Comparison of ENCODE assay signal across 8 cellular contexts in genomic region chr3:122101646-122102045, GRCh38. TPM values are rescaled to one million over a fixed set of nuclear protein-coding genes. Genes with fewer than 3 reads are reported as not detected.
A peak's percentile ranks its signal among the peaks of the same experiment; 100 is the strongest.
DNase-seq lines count a peak whose midpoint lies in the region; ATAC-seq, FAIRE-seq and TF ChIP-seq lines count a peak whose summit lies in the region.

No MANE protein-coding gene starts in this region.

- H4K20me1 ChIP-seq in DOHH2 (ENCODE audit: control insufficient read depth, insufficient read depth, low read depth, low read length) = no peaks in the 10 kb centered on the region

- H3K9me3 Mint-ChIP-seq in brain = no peaks in the 10 kb centered on the region

- H3K79me2 ChIP-seq in DOHH2 (ENCODE audit: control insufficient read depth, low read length) = no peaks in the 10 kb centered on the region

- no peaks in the 10 kb centered on the region for H3F3A ChIP-seq in DOHH2 (ENCODE audit: control insufficient read depth, insufficient read depth)

- H3K4me1 ChIP-seq in DOHH2 (ENCODE audit: control insufficient read depth, low read length) (peaks cover 43% of the 10 kb centered on the region), lower lobe of right lung (peaks cover 4% of the 10 kb centered on the region)

- peak; percentile 83 for TF ChIP-seq CTCF in DOHH2 (IDR thresholded peaks at IDR 0.05; ENCODE audit: low read depth, low read length, poor library complexity, severe bottlenecking)
- peak; percentile 45 to 69 for TF ChIP-seq CTCF in brain (conservative IDR thresholded peaks at IDR 0.05)
- TF ChIP-seq CTCF in lower lobe of right lung (IDR thresholded peaks at IDR 0.05) = peak; percentile 44

- no peak overlapping the region for H3K4me3 Mint-ChIP-seq in brain

- H3K4me2 ChIP-seq in DOHH2 (ENCODE audit: low read length) = no peak overlapping the region

- H3K36me3 Mint-ChIP-seq in brain = no peaks in the 10 kb centered on the region

- DNase-seq in HTR-8/SVneo (ENCODE audit: insufficient read length, low spot score) (peak; percentile 15), NOMO-1 (lab: John Stamatoyannopoulos, UW; ENCODE audit: unreplicated experiment in 2 of 2) (peak; percentile 66 to 92), lower lobe of right lung (no peak), activated gamma-delta T cell treated with Interleukin-2 at 50 U/mL for 16 hours (no peak)
- DNase-seq in stimulated activated naive CD4-positive, alpha-beta T cell treated with Interleukin-2 at 50 U/mL for 16 hours (lab: John Stamatoyannopoulos, UW) = no peak

- intact Hi-C loops in lower lobe of right lung (cut with DNase I) = no loop called here

- no peaks in the 10 kb centered on the region for H3K27me3 Mint-ChIP-seq in brain

- no peaks in the 10 kb centered on the region for H3K27me3 ChIP-seq in DOHH2 (ENCODE audit: control insufficient read depth, low read length)
- no peaks in the 10 kb centered on the region for H3K27me3 ChIP-seq in lower lobe of right lung (ENCODE audit: low read depth)

- peak; percentile 22 for ATAC-seq in GM19468 (IDR thresholded peaks at IDR 0.05; ENCODE audit: extremely low read depth, unreplicated experiment)
- peak; percentile 40 to 55 for ATAC-seq in lower lobe of right lung

- no peaks in the 10 kb centered on the region for H3K9me3 ChIP-seq in DOHH2 (ENCODE audit: control insufficient read depth, insufficient read depth, low read length)
- H3K9me3 ChIP-seq in lower lobe of right lung = no peaks in the 10 kb centered on the region

- no peaks in the 10 kb centered on the region for H3K36me3 ChIP-seq in DOHH2 (ENCODE audit: control insufficient read depth, low read length)
- H3K36me3 ChIP-seq in lower lobe of right lung = no peaks in the 10 kb centered on the region

- H3K9me2 ChIP-seq in DOHH2 (replicated peaks; ENCODE audit: control insufficient read depth, low read length) = no peaks in the 10 kb centered on the region

- H3K4me1 Mint-ChIP-seq in brain = no peaks in the 10 kb centered on the region

- H3K27ac Mint-ChIP-seq in brain = no peak overlapping the region

- H3K27ac ChIP-seq in DOHH2 (ENCODE audit: low read depth, low read length) (no peak overlapping the region), lower lobe of right lung (no peak overlapping the region)

- H3K4me3 ChIP-seq in DOHH2 (ENCODE audit: low read length) (no peak overlapping the region), lower lobe of right lung (no peak overlapping the region)

- FAIRE-seq in HTR-8/SVneo (lab: Jason Lieb, UNC) = no peak

RNA-seq across cellular contexts. Expression of gene CD86, which starts 46.5 kb away (rescaled TPM):
- 1.2 TPM for polyA plus RNA-seq in brain (ENCODE audit: insufficient read depth, low read depth, low replicate concordance)
- total RNA-seq in lower lobe of right lung = 29.5 TPM

Comparison
In these comparisons a context has a peak if more than half of its experiments do, and no peak if none do; other contexts are left out.
1. DNase-seq: peak in HTR-8/SVneo (single experiment) and NOMO-1 (2 of 2); none in lower lobe of right lung (single experiment), activated gamma-delta T cell treated with Interleukin-2 at 50 U/mL for 16 hours (single experiment) and stimulated activated naive CD4-positive, alpha-beta T cell treated with Interleukin-2 at 50 U/mL for 16 hours (single experiment).
2. Peak in every context shown above with its lines, with median percentiles within 50 percentile points of each other: CTCF ChIP-seq.